ENCODE assay signal across 10 cellular contexts in the genomic region with DNA sequence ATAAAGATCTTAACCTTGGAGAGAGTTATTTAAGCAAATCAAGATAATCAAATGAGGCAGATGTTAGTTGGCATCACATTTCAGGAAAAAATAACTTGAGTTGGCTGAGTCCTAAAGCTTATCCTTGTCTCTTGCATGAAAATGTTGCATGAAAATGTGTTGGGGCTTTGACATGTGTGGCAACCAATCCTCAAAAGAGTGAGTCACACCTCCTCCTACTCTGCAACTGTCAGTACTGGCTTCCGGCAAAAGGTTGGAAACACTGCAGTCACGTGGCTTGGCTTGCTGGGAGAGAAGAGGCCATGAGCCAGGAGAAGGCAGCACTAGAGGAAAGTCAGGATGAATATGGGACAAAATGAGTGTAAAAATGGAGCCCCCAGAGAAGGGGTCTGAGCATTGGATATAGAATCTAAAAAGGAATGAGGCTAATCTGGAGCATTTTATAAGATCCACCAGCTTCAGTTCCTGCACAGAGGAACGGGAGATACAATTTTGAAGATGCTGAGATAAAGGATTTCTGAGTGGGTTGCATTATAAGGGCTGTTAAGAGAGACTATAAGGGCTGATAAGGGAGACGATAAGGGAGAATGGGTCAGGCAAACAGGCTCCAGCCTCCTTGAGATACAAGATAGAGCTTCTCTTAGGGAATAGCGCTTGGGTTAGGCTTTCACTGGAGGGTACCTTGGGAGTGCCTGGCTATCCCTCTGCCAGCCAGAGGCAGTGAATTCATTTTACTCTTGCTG. TPM values are rescaled to one million over a fixed set of nuclear protein-coding genes. Genes with fewer than 3 reads are reported as not detected.
DNase-seq lines count a peak whose midpoint lies in the region; ATAC-seq and TF ChIP-seq lines count a peak whose summit lies in the region.
"Had no signal": no experiment of that assay in that cellular context is flagged by ENCODE, and none has a peak within 500 bp of the region (broad histone marks: within the 10 kb centered on the region; RNA-seq: fewer than 3 reads in every experiment).

No MANE protein-coding gene starts in this region.

- no peaks in the 10 kb centered on the region for H3K4me1 ChIP-seq in neural progenitor cell

- CTCF ChIA-PET in Calu3 (lab: Charles Lee): no interaction called here

- no peak overlapping the region for H3K4me3 ChIP-seq in neural progenitor cell
- H3K4me3 ChIP-seq: thoracic aorta had no signal

- H3K4me3 Mint-ChIP-seq in Calu3 (ENCODE audit: low read depth, unreplicated experiment) (no peak overlapping the region), neural progenitor cell (no peak overlapping the region)
- H3K4me3 Mint-ChIP-seq: naive B cell had no signal

- H3K79me2 ChIP-seq in neural progenitor cell (ENCODE audit: low read depth): no peaks in the 10 kb centered on the region

- H3F3A ChIP-seq in neural progenitor cell (ENCODE audit: low read depth): no peaks in the 10 kb centered on the region

- no peaks in the 10 kb centered on the region for H3K9me3 Mint-ChIP-seq in Calu3 (ENCODE audit: low read depth, unreplicated experiment)
- H3K9me3 Mint-ChIP-seq in neural progenitor cell: peaks cover under 1% of the 10 kb centered on the region

- no peaks in the 10 kb centered on the region for H3K9me3 ChIP-seq in neural progenitor cell (ENCODE audit: low read depth)
- H3K9me3 ChIP-seq: thoracic aorta had no signal

- ATAC-seq in esophagus mucosa: peak; percentile 81
- no peak for ATAC-seq in HG03469 (IDR thresholded peaks at IDR 0.05; ENCODE audit: unreplicated experiment)
- ATAC-seq in HG03108 (IDR thresholded peaks at IDR 0.05; ENCODE audit: unreplicated experiment): no peak
- no peak for ATAC-seq in GM19463 (IDR thresholded peaks at IDR 0.05; ENCODE audit: unreplicated experiment)
- no peak for ATAC-seq in GM19455 (IDR thresholded peaks at IDR 0.05; ENCODE audit: unreplicated experiment)

- H3K27me3 ChIP-seq in neural progenitor cell: no peaks in the 10 kb centered on the region

- no peak overlapping the region for H3K4me2 ChIP-seq in neural progenitor cell

- DNase-seq in Calu3 (peak; percentile 10), NCI-H526 treated with DMSO at 0.1 percent for 48 hours (lab: John Stamatoyannopoulos, UW) (peak; percentile 88), neural progenitor cell (ENCODE audit: low spot score) (no peak)
- DNase-seq: naive B cell had no signal

- no peaks in the 10 kb centered on the region for H3K36me3 ChIP-seq in neural progenitor cell
- H3K36me3 ChIP-seq: thoracic aorta had no signal

- no peaks in the 10 kb centered on the region for H4K20me1 ChIP-seq in neural progenitor cell (ENCODE audit: low read depth)

- H3K27ac ChIP-seq in neural progenitor cell: no peak overlapping the region
- H3K27ac ChIP-seq: thoracic aorta had no signal

- peak overlapping the region; percentile 1 for H2AFZ ChIP-seq in neural progenitor cell (replicated peaks)

- H3K36me3 Mint-ChIP-seq in Calu3 (ENCODE audit: insufficient read depth, unreplicated experiment) (no peaks in the 10 kb centered on the region), neural progenitor cell (no peaks in the 10 kb centered on the region)
- H3K36me3 Mint-ChIP-seq: naive B cell had no signal

- no peak for TF ChIP-seq CTCF in Calu3 (IDR thresholded peaks at IDR 0.05; ENCODE audit: unreplicated experiment)
- TF ChIP-seq CTCF in neural progenitor cell (IDR thresholded peaks at IDR 0.05): no peak

- intact Hi-C loops in Calu3 (cut with micrococcal nuclease; ENCODE audit: unreplicated experiment): no loop called here

- H3K4me1 Mint-ChIP-seq in Calu3 (ENCODE audit: low read depth, unreplicated experiment): peaks cover 8% of the 10 kb centered on the region
- H3K4me1 Mint-ChIP-seq in neural progenitor cell: peaks cover 25% of the 10 kb centered on the region
- H3K4me1 Mint-ChIP-seq: naive B cell had no signal

- BruUV-seq in Calu3 (replicated peaks; lab: Mats Ljungman, UMichigan): no TSS peak

- no peaks in the 10 kb centered on the region for H3K27me3 Mint-ChIP-seq in Calu3 (ENCODE audit: unreplicated experiment)
- no peaks in the 10 kb centered on the region for H3K27me3 Mint-ChIP-seq in neural progenitor cell (ENCODE audit: insufficient read depth, low read depth)

- H3K27ac Mint-ChIP-seq in Calu3 (ENCODE audit: unreplicated experiment) (no peak overlapping the region), neural progenitor cell (no peak overlapping the region)

- no peak overlapping the region for H3K9ac ChIP-seq in neural progenitor cell

RNA-seq across cellular contexts. Expression of a gene that starts 43.1 kb away (rescaled TPM):
- total RNA-seq in Calu3 (2022) (not detected in 2 replicates), esophagus mucosa (not detected), neural progenitor cell (ENCODE audit: low replicate concordance) (not detected in 2 replicates)
- total RNA-seq: thoracic aorta had no signal
